ENCODE assay signal across 19 cellular contexts in genomic region chr20:18090044-18090443, GRCh38. TPM values are rescaled to one million over a fixed set of nuclear protein-coding genes. Genes with fewer than 3 reads are reported as not detected.
"Had no signal": no experiment of that assay in that cellular context is flagged by ENCODE, and none has a peak within 500 bp of the region (broad histone marks: within the 10 kb centered on the region; RNA-seq: fewer than 3 reads in every experiment).

No MANE protein-coding gene starts in this region.

- H3K36me3 ChIP-seq: adrenal gland, cardiac muscle cell, esophagus muscularis mucosa, thoracic aorta had no signal

- H3K27me3 ChIP-seq: adrenal gland, cardiac muscle cell had no signal

- H3K4me3 Mint-ChIP-seq: activated CD4-positive, alpha-beta memory T cell treated with anti-CD3 and anti-CD28 coated beads, Interleukin-2, amount 10 ng/mL, durations not matched to agents 7 days and 5 days; activated naive CD4-positive, alpha-beta T cell treated with anti-CD3 and anti-CD28 coated beads, Interleukin-2, amount 50 U/mL, for 24 hours; activated T-cell treated with anti-CD3 and anti-CD28 coated beads, Interleukin-2, amount 50 U/mL, for 4 hours; immature natural killer cell; stimulated activated effector memory CD8-positive, alpha-beta T cell treated with anti-CD3 and anti-CD28 coated beads, Interleukin-12 subunit alpha, Interleukin-12 subunit beta, amount 100 ng/mL, for 72 hours; WTC11 had no signal

- FAIRE-seq: TTC549 had no signal

- H3K9me3 Mint-ChIP-seq: activated CD4-positive, alpha-beta memory T cell treated with anti-CD3 and anti-CD28 coated beads, Interleukin-2, amount 10 ng/mL, durations not matched to agents 7 days and 5 days; activated naive CD4-positive, alpha-beta T cell treated with anti-CD3 and anti-CD28 coated beads, Interleukin-2, amount 50 U/mL, for 24 hours; activated T-cell treated with anti-CD3 and anti-CD28 coated beads, Interleukin-2, amount 50 U/mL, for 4 hours; stimulated activated effector memory CD8-positive, alpha-beta T cell treated with anti-CD3 and anti-CD28 coated beads, Interleukin-12 subunit alpha, Interleukin-12 subunit beta, amount 100 ng/mL, for 72 hours; WTC11 had no signal

- ATAC-seq: activated T-cell treated with anti-CD3 and anti-CD28 coated beads, Interleukin-2, amount 50 U/mL, for 4 hours; stimulated activated effector memory CD8-positive, alpha-beta T cell treated with anti-CD3 and anti-CD28 coated beads, Interleukin-12 subunit alpha, Interleukin-12 subunit beta, amount 100 ng/mL, for 72 hours; WTC11 had no signal

- H3K27ac Mint-ChIP-seq: activated CD4-positive, alpha-beta memory T cell treated with anti-CD3 and anti-CD28 coated beads, Interleukin-2, amount 10 ng/mL, durations not matched to agents 7 days and 5 days; activated naive CD4-positive, alpha-beta T cell treated with anti-CD3 and anti-CD28 coated beads, Interleukin-2, amount 50 U/mL, for 24 hours; immature natural killer cell; stimulated activated effector memory CD8-positive, alpha-beta T cell treated with anti-CD3 and anti-CD28 coated beads, Interleukin-12 subunit alpha, Interleukin-12 subunit beta, amount 100 ng/mL, for 72 hours; WTC11 had no signal

- DNase-seq: activated CD4-positive, alpha-beta memory T cell treated with anti-CD3 and anti-CD28 coated beads, Interleukin-2, amount 10 ng/mL, durations not matched to agents 7 days and 5 days; activated CD4-positive, alpha-beta T cell treated with anti-CD3 and anti-CD28 coated beads for 4 hours; activated effector memory CD4-positive, alpha-beta T cell treated with anti-CD3 and anti-CD28 coated beads, Interleukin-2, amount 50 U/mL, for 16 hours; activated T-cell treated with anti-CD3 and anti-CD28 coated beads, Interleukin-2, amount 50 U/mL, for 4 hours; adrenal gland; foreskin fibroblast; immature natural killer cell; stimulated activated CD4-positive, alpha-beta T cell treated with anti-CD3 and anti-CD28 coated beads, Interleukin-12 subunit alpha, Interleukin-12 subunit beta, amount 100 ng/mL, for 4 hours; stimulated activated CD4-positive, alpha-beta T cell treated with anti-CD3 and anti-CD28 coated beads, Interleukin-2, amount 100 ng/mL, for 24 hours had no signal

- H3K4me1 ChIP-seq: adrenal gland, esophagus muscularis mucosa had no signal

- H3K4me1 Mint-ChIP-seq: activated CD4-positive, alpha-beta memory T cell treated with anti-CD3 and anti-CD28 coated beads, Interleukin-2, amount 10 ng/mL, durations not matched to agents 7 days and 5 days; activated naive CD4-positive, alpha-beta T cell treated with anti-CD3 and anti-CD28 coated beads, Interleukin-2, amount 50 U/mL, for 24 hours; immature natural killer cell; stimulated activated effector memory CD8-positive, alpha-beta T cell treated with anti-CD3 and anti-CD28 coated beads, Interleukin-12 subunit alpha, Interleukin-12 subunit beta, amount 100 ng/mL, for 72 hours had no signal

- H3K27ac ChIP-seq: adrenal gland, cardiac muscle cell, esophagus muscularis mucosa, thoracic aorta had no signal

- H3K9me3 ChIP-seq: adrenal gland, esophagus muscularis mucosa, thoracic aorta had no signal

- H3K36me3 Mint-ChIP-seq: activated naive CD4-positive, alpha-beta T cell treated with anti-CD3 and anti-CD28 coated beads, Interleukin-2, amount 50 U/mL, for 24 hours; immature natural killer cell; WTC11 had no signal

- H3K4me3 ChIP-seq: adrenal gland, cardiac muscle cell, esophagus muscularis mucosa, thoracic aorta had no signal

RNA-seq across cellular contexts. Expression of gene OVOL2, which starts 32.3 kb away (rescaled TPM):
- total RNA-seq: activated T-cell treated with anti-CD3 and anti-CD28 coated beads, Interleukin-2, amount 50 U/mL, for 4 hours; adrenal gland; esophagus muscularis mucosa; osteoblast; T-helper 2 cell treated with Interferon-gamma antibody and Interleukin-4, amounts not matched to agents 100 ng/mL and 5 ng/mL, for 36 hours had no signal
- polyA plus RNA-seq: adrenal gland, cardiac muscle cell, immature natural killer cell, neural cell had no signal
